ENCODE assay signal across 3 cellular contexts in the genomic region with DNA sequence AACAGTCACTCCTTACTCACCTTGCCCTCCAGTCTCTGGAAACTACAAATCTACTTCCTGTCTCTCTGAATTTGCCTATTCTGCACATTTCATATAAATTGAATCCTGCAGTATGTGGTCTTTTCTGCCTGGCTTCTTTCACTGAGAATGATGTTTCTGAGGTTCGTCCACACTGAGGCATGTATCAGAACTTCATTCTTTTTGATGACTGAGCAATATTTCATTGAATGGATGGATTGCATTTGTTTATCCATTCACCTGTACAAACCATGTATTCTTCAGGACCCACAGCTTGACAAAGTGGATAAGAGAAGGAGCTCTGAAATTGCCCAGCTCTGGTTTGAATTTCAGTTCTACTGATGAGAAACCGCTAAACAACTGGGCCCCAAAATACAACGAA.
TF ChIP-seq lines count a peak whose summit lies in the region.

No MANE protein-coding gene starts in this region.

TF ChIP-seq in A549, 52 proteins besides CTCF, POLR2A, EP300 and RAD21:
- TF ChIP-seq MAFK (IDR thresholded peaks at IDR 0.05; ENCODE audit: partially characterized antibody) (peak; percentile 95), CBX2 (IDR thresholded peaks at IDR 0.05; ENCODE audit: borderline replicate concordance, low read depth) (no peak)

TF ChIP-seq in IMR-90, 13 proteins besides CTCF, POLR2A, EP300 and RAD21:
- TF ChIP-seq, protein P1, sequence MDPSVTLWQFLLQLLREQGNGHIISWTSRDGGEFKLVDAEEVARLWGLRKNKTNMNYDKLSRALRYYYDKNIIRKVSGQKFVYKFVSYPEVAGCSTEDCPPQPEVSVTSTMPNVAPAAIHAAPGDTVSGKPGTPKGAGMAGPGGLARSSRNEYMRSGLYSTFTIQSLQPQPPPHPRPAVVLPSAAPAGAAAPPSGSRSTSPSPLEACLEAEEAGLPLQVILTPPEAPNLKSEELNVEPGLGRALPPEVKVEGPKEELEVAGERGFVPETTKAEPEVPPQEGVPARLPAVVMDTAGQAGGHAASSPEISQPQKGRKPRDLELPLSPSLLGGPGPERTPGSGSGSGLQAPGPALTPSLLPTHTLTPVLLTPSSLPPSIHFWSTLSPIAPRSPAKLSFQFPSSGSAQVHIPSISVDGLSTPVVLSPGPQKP (IDR thresholded peaks at IDR 0.05; ENCODE audit: borderline replicate concordance, low read depth, low read length): no peak
- peak; percentile 81 for TF ChIP-seq MAFK (IDR thresholded peaks at IDR 0.05; ENCODE audit: low read depth, low read length)

TF ChIP-seq in H1, 55 proteins besides CTCF, POLR2A, EP300 and RAD21:
- no peak for TF ChIP-seq GTF2F1 (IDR thresholded peaks at IDR 0.05; ENCODE audit: borderline replicate concordance, low read depth, low read length)
- TF ChIP-seq MAFK (IDR thresholded peaks at IDR 0.05; ENCODE audit: low read depth, low read length): peak; percentile 21; the same call in 1 of the 2 replicates
- TF ChIP-seq, protein P2, sequence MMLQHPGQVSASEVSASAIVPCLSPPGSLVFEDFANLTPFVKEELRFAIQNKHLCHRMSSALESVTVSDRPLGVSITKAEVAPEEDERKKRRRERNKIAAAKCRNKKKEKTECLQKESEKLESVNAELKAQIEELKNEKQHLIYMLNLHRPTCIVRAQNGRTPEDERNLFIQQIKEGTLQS (IDR thresholded peaks at IDR 0.05; ENCODE audit: insufficient read depth, low read depth, low read length): no peak
- TF ChIP-seq CREB1 (IDR thresholded peaks at IDR 0.05): no peak
- no peak for TF ChIP-seq TBP (IDR thresholded peaks at IDR 0.05; ENCODE audit: low read depth, low read length)
- TF ChIP-seq SRF (IDR thresholded peaks at IDR 0.05; ENCODE audit: low read depth, low read length): no peak
- TF ChIP-seq BACH1 (IDR thresholded peaks at IDR 0.05; ENCODE audit: low read length): no peak
- TF ChIP-seq SIX5 (IDR thresholded peaks at IDR 0.05; ENCODE audit: low read depth, low read length): no peak
